Comparison of ENCODE assay signal across 8 cellular contexts in genomic region chr22:21000215-21000986, GRCh38. TPM values are rescaled to one million over a fixed set of nuclear protein-coding genes. Genes with fewer than 3 reads are reported as not detected.
DNase-seq lines count a peak whose midpoint lies in the region; ATAC-seq, FAIRE-seq and TF ChIP-seq lines count a peak whose summit lies in the region.

No MANE protein-coding gene starts in this region.

- TF ChIP-seq RAD21 in A549 (conservative IDR thresholded peaks at IDR 0.05 in 1 of 2, IDR thresholded peaks at IDR 0.05 in 1 of 2) = no peak

- H3K4me1 ChIP-seq in A549 (peaks cover 16% of the 10 kb centered on the region; the same call in 2 of the 3 replicates), ascending aorta (peaks cover 13 to 30% of the 10 kb centered on the region in 2 donors)

- peaks cover 2% of the 10 kb centered on the region for H3K36me3 Mint-ChIP-seq in memory B cell

- FAIRE-seq in A549 (lab: Jason Lieb, UNC) (no peak), D721Med (lab: Jason Lieb, UNC) (no peak)

- CTCF ChIA-PET in A549 (lab: Yijun Ruan, JAX) = interaction anchor here (1.1 to 1.8 kb wide), 3 partner anchors 19 to 115 kb away, joined by 3 to 8 read pairs (median 7); partner anchors contain the start of gene LZTR1
- CTCF ChIA-PET in GM10248 (lab: Yijun Ruan, JAX) = interaction anchor here (0.9 to 2.5 kb wide), 3 partner anchors 10 to 83 kb away, joined by 3 to 10 read pairs (median 3); partner anchors contain the start of genes CRKL and LZTR1

- no peak for TF ChIP-seq POLR2A in A549 (IDR thresholded peaks at IDR 0.05; ENCODE audit: low read length)

- 80% methylated on average over 15 of the region's 21 CpGs for WGBS in A549 (ENCODE audit: missing lambda C conversion rate)

- DNase-seq in A549 (ENCODE audit: low read depth in 1 of 2, low spot score in 1 of 2) = no peak
- no peak for DNase-seq in HFF-Myc (ENCODE audit: extremely low read depth, low read depth)
- DNase-seq in ascending aorta (ENCODE audit: low spot score in 2 of 2) = no peak
- no peak for DNase-seq in memory B cell (ENCODE audit: low spot score in 2 of 2)
- no peak for DNase-seq in GM10248 (ENCODE audit: extremely low spot score)
- DNase-seq in D721Med (ENCODE audit: insufficient read length, low spot score) = no peak
- DNase-seq in hepatic stellate cell (ENCODE audit: low spot score) = no peak
- DNase-seq in stimulated activated CD4-positive, alpha-beta T cell treated with anti-CD3 and anti-CD28 coated beads, Interleukin-4, amount 100 ng/mL, for 1 hour = no peak

- H3K9me3 Mint-ChIP-seq in memory B cell = no peaks in the 10 kb centered on the region

- peak overlapping the region; percentile 75 for H3K4me2 ChIP-seq in A549

- intact Hi-C loops in ascending aorta (cut with DNase I) = loop anchor here (10.0 kb wide), 1 partner anchor 86 kb away; the partner anchor contains the start of gene CRKL

- H3K4me3 ChIP-seq in A549 = peak overlapping the region; percentile 90
- H3K4me3 ChIP-seq in HFF-Myc (replicated peaks; ENCODE audit: low read depth, low read length) = peak overlapping the region; percentile 83
- peak overlapping the region; percentile 70 to 94 for H3K4me3 ChIP-seq in ascending aorta

- peak overlapping the region; percentile 98 for H3K27ac Mint-ChIP-seq in memory B cell

- H3K9me3 ChIP-seq in A549 = no peaks in the 10 kb centered on the region
- H3K9me3 ChIP-seq in ascending aorta = no peaks in the 10 kb centered on the region

- no peak for TF ChIP-seq EP300 in A549 (IDR thresholded peaks at IDR 0.05)

- POLR2A ChIA-PET in A549 (lab: Yijun Ruan, JAX) = interaction anchor here (0.7 to 2.5 kb wide), 3 partner anchors 18 to 37 kb away, joined by 3 to 22 read pairs (median 12); partner anchors contain the start of gene LZTR1
- POLR2A ChIA-PET in GM10248 (lab: Yijun Ruan, JAX) = no interaction called here

- peaks cover 13% of the 10 kb centered on the region for H3K4me1 Mint-ChIP-seq in memory B cell

- peaks cover 19 to 43% of the 10 kb centered on the region in 2 donors for H3K36me3 ChIP-seq in ascending aorta

- no peaks in the 10 kb centered on the region for H3K27me3 Mint-ChIP-seq in memory B cell

- no peak for TF ChIP-seq CTCF in A549 (IDR thresholded peaks at IDR 0.05)
- no peak for TF ChIP-seq CTCF in HFF-Myc (IDR thresholded peaks at IDR 0.05; ENCODE audit: low read depth, low read length, missing control alignments)
- TF ChIP-seq CTCF in ascending aorta (IDR thresholded peaks at IDR 0.05) = no peak
- no peak for TF ChIP-seq CTCF in GM10248 (IDR thresholded peaks at IDR 0.05; ENCODE audit: control extremely low read depth, extremely low read depth, low read depth, missing control alignments)
- no peak for TF ChIP-seq CTCF in D721Med (IDR thresholded peaks at IDR 0.05; ENCODE audit: insufficient read depth, missing control alignments)

- H3K27me3 ChIP-seq in ascending aorta = no peaks in the 10 kb centered on the region

- ATAC-seq in A549 (no peak), memory B cell (ENCODE audit: low read depth) (no peak)

- H3K27ac ChIP-seq in A549 = peak overlapping the region; percentile 99; a peak in 5 of 6 replicates
- peak overlapping the region; percentile 97 to 98 for H3K27ac ChIP-seq in ascending aorta

- peak overlapping the region; percentile 86 for H3K4me3 Mint-ChIP-seq in memory B cell

TF ChIP-seq in A549, 52 proteins besides CTCF, POLR2A, EP300 and RAD21:
- no peak for TF ChIP-seq PHF8 (IDR thresholded peaks at IDR 0.05; ENCODE audit: borderline replicate concordance, low read depth)
- no peak for TF ChIP-seq HOXB13 (CRISPR knock-in tag; IDR thresholded peaks at IDR 0.05; ENCODE audit: low read depth)
- TF ChIP-seq ATOH8 (CRISPR knock-in tag; IDR thresholded peaks at IDR 0.05; ENCODE audit: low read depth) = no peak
- no peak for TF ChIP-seq GATA3 (IDR thresholded peaks at IDR 0.05; ENCODE audit: borderline replicate concordance)
- TF ChIP-seq CHD2 (IDR thresholded peaks at IDR 0.05; ENCODE audit: low read length, partially characterized antibody) = no peak
- TF ChIP-seq NR3C1 (IDR thresholded peaks at IDR 0.05) = no peak
- TF ChIP-seq, protein P1, sequence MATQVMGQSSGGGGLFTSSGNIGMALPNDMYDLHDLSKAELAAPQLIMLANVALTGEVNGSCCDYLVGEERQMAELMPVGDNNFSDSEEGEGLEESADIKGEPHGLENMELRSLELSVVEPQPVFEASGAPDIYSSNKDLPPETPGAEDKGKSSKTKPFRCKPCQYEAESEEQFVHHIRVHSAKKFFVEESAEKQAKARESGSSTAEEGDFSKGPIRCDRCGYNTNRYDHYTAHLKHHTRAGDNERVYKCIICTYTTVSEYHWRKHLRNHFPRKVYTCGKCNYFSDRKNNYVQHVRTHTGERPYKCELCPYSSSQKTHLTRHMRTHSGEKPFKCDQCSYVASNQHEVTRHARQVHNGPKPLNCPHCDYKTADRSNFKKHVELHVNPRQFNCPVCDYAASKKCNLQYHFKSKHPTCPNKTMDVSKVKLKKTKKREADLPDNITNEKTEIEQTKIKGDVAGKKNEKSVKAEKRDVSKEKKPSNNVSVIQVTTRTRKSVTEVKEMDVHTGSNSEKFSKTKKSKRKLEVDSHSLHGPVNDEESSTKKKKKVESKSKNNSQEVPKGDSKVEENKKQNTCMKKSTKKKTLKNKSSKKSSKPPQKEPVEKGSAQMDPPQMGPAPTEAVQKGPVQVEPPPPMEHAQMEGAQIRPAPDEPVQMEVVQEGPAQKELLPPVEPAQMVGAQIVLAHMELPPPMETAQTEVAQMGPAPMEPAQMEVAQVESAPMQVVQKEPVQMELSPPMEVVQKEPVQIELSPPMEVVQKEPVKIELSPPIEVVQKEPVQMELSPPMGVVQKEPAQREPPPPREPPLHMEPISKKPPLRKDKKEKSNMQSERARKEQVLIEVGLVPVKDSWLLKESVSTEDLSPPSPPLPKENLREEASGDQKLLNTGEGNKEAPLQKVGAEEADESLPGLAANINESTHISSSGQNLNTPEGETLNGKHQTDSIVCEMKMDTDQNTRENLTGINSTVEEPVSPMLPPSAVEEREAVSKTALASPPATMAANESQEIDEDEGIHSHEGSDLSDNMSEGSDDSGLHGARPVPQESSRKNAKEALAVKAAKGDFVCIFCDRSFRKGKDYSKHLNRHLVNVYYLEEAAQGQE (IDR thresholded peaks at IDR 0.05) = no peak
- no peak for TF ChIP-seq KDM1A (IDR thresholded peaks at IDR 0.05; ENCODE audit: low read depth)

RNA-seq across cellular contexts. Expression of gene THAP7, which starts 1.5 kb away (rescaled TPM):
- polyA plus RNA-seq in A549 (2011; rRNA removed) (15.5 and 15.9 TPM in 2 replicates), A549 (2017; fragmentation: RNase III; extraction: RNeasy Plus Mini Kit Qiagen cat#74134 plus additional on column Dnase treatment) (18.4 to 22.7 TPM (median 19.7 TPM) in 3 replicates)
- 29.7 and 39.2 TPM in 2 replicates for polyA plus RNA-seq in A549 (2012; cell fraction: cytosol; rRNA removed)
- 43.5 and 52.5 TPM in 2 replicates for polyA plus RNA-seq in A549 (2012; cell fraction: nucleus; rRNA removed)
- 15.1 and 16.7 TPM in 2 replicates for polyA minus RNA-seq in A549 (2011; rRNA and poly(A)+ RNA removed)
- total RNA-seq in ascending aorta = 37.9 TPM

RNA-seq across cellular contexts. Expression of gene P2RX6, which starts 14.6 kb away (rescaled TPM):
- polyA plus RNA-seq in A549 (2011; rRNA removed) = 0.62 and 0.67 TPM in 2 replicates
- 0.62 and 0.82 TPM in 2 replicates for polyA plus RNA-seq in A549 (2012; cell fraction: cytosol; rRNA removed)
- polyA plus RNA-seq in A549 (2012; cell fraction: nucleus; rRNA removed) = 7.2 and 8.9 TPM in 2 replicates
- polyA plus RNA-seq in A549 (2017; fragmentation: RNase III; extraction: RNeasy Plus Mini Kit Qiagen cat#74134 plus additional on column Dnase treatment) = 0.92 to 1.6 TPM (median 1.1 TPM) in 3 replicates
- 0.15 and 0.45 TPM in 2 replicates for polyA minus RNA-seq in A549 (2011; rRNA and poly(A)+ RNA removed)
- not detected for total RNA-seq in ascending aorta

RNA-seq across cellular contexts. Expression of gene LZTR1, which starts 18.3 kb away (rescaled TPM):
- polyA plus RNA-seq in A549 (2011; rRNA removed) = 14.1 and 14.4 TPM in 2 replicates
- 19.7 and 23.3 TPM in 2 replicates for polyA plus RNA-seq in A549 (2012; cell fraction: cytosol; rRNA removed)
- polyA plus RNA-seq in A549 (2012; cell fraction: nucleus; rRNA removed) = 123 and 173 TPM in 2 replicates
- 22.3 to 23.5 TPM (median 22.6 TPM) in 3 replicates for polyA plus RNA-seq in A549 (2017; fragmentation: RNase III; extraction: RNeasy Plus Mini Kit Qiagen cat#74134 plus additional on column Dnase treatment)
- polyA minus RNA-seq in A549 (2011; rRNA and poly(A)+ RNA removed) = 22.8 and 27.5 TPM in 2 replicates
- total RNA-seq in ascending aorta = 72.8 TPM

RNA-seq across cellular contexts. Expression of gene SLC7A4, which starts 32.0 kb away (rescaled TPM):
- not detected in 2 replicates for polyA plus RNA-seq in A549 (2011; rRNA removed)
- polyA plus RNA-seq in A549 (2012; cell fraction: cytosol; rRNA removed) = not detected in 2 replicates
- polyA plus RNA-seq in A549 (2012; cell fraction: nucleus; rRNA removed) = not detected in 2 replicates
- not detected in 3 replicates for polyA plus RNA-seq in A549 (2017; fragmentation: RNase III; extraction: RNeasy Plus Mini Kit Qiagen cat#74134 plus additional on column Dnase treatment)
- polyA minus RNA-seq in A549 (2011; rRNA and poly(A)+ RNA removed) = not detected in 2 replicates
- total RNA-seq in ascending aorta = 20.4 TPM

RNA-seq across cellular contexts. Expression of gene AIFM3, which starts 33.3 kb away (rescaled TPM):
- polyA plus RNA-seq in A549 (2011; rRNA removed) (1.2 and 1.4 TPM in 2 replicates), A549 (2017; fragmentation: RNase III; extraction: RNeasy Plus Mini Kit Qiagen cat#74134 plus additional on column Dnase treatment) (2.3 to 4.0 TPM (median 3.6 TPM) in 3 replicates)
- 2.9 TPM in 2 replicates for polyA plus RNA-seq in A549 (2012; cell fraction: cytosol; rRNA removed)
- polyA plus RNA-seq in A549 (2012; cell fraction: nucleus; rRNA removed) = 19.7 and 21.2 TPM in 2 replicates
- polyA minus RNA-seq in A549 (2011; rRNA and poly(A)+ RNA removed) = 1.8 and 2.6 TPM in 2 replicates
- not detected for total RNA-seq in ascending aorta
